Comparison of ENCODE assay signal across 11 cellular contexts in the genomic region with DNA sequence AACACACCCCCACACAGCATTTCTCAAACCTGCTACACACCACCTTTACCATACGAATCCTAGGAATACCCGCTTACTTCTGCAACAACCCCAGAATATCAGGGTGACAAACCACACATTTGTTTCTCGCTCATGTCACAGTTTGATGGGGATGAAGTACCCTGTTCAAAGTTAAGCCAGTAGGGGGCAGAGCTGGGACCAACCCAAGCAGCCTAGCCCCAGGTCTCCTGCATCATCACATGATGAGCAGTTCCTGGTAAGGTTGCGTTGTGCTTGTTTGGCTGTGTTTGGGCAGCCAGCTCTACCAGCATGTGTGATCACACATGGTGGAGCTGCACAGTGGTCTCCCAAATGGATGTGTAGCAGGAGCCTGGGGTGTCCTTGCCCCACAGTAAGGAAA.
DNase-seq lines count a peak whose midpoint lies in the region; ATAC-seq and TF ChIP-seq lines count a peak whose summit lies in the region.
"Had no signal": no experiment of that assay in that cellular context is flagged by ENCODE, and none has a peak within 500 bp of the region (broad histone marks: within the 10 kb centered on the region; RNA-seq: fewer than 3 reads in every experiment).

No MANE protein-coding gene starts in this region.

- H3K4me3 ChIP-seq in LNCaP clone FGC (ENCODE audit: low read depth, low read length) = no peak overlapping the region
- no peak overlapping the region for H3K4me3 ChIP-seq in choroid plexus epithelial cell (ENCODE audit: low read depth, low read length)
- H3K4me3 ChIP-seq: breast epithelium, left ventricle myocardium inferior had no signal

- no peak for ATAC-seq in HG03280 (IDR thresholded peaks at IDR 0.05; ENCODE audit: unreplicated experiment)

- 0 out of 2 replicates have a peak, but pooled peaks have one; percentile 27 for TF ChIP-seq CTCF in LNCaP clone FGC (IDR thresholded peaks at IDR 0.05; ENCODE audit: control insufficient read depth, extremely low read depth, insufficient read depth)
- TF ChIP-seq CTCF in choroid plexus epithelial cell (conservative IDR thresholded peaks at IDR 0.05; ENCODE audit: low read depth, low read length) = peak; percentile 55

- DNase-seq in DMS53 (lab: John Stamatoyannopoulos, UW) = peak; percentile 1
- DNase-seq in DMS53 treated with DMSO at 0.1 percent for 48 hours (lab: John Stamatoyannopoulos, UW; ENCODE audit: unreplicated experiment) = no peak
- DNase-seq in LNCaP clone FGC (ENCODE audit: low read depth) = no peak
- peak; percentile 44 for DNase-seq in choroid plexus epithelial cell (ENCODE audit: low read depth)
- peak; percentile 19 to 31 for DNase-seq in stimulated activated CD4-positive, alpha-beta T cell treated with anti-CD3 and anti-CD28 coated beads, Interleukin-2, amount 100 ng/mL, for 24 hours
- DNase-seq in SKM-1 (lab: John Stamatoyannopoulos, UW; ENCODE audit: unreplicated experiment) = no peak
- no peak for DNase-seq in NCI-H2107 treated with DMSO at 0.1 percent for 48 hours (lab: John Stamatoyannopoulos, UW; ENCODE audit: unreplicated experiment)
- DNase-seq: left ventricle myocardium inferior, NCI-H1436 treated with DMSO at 0.1 percent for 48 hours had no signal

Comparison
In these comparisons a context has a peak if more than half of its experiments do, and no peak if none do; other contexts are left out.
1. DNase-seq: peak in DMS53 (single experiment), choroid plexus epithelial cell (single experiment) and stimulated activated CD4-positive, alpha-beta T cell treated with anti-CD3 and anti-CD28 coated beads, Interleukin-2, amount 100 ng/mL, for 24 hours (2 of 2); none in DMS53 treated with DMSO at 0.1 percent for 48 hours (single experiment), LNCaP clone FGC (single experiment), SKM-1 (single experiment) and NCI-H2107 treated with DMSO at 0.1 percent for 48 hours (single experiment).